ENCODE assay signal across 1 cellular context in the genomic region with DNA sequence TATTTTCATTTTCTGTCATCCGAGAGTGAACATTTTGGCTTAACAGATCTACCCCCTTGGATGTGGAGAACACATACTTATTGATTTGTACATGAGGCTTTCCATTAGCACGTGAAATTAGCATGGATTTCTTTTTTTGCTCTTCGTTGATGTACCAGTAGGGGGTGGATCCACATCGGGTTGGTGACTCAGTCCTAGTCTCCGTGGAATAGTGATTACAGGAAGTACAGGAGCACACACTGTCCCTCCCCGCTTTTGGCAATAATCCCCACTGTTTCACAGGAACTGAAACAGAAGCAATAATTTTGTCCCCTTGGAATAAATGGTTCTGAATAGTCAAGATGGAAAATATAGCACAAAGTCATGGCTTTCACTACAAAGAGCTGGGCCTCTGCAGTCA.
TF ChIP-seq lines count a peak whose summit lies in the region.

No MANE protein-coding gene starts in this region.

TF ChIP-seq in GM23338, 12 proteins besides CTCF, POLR2A, EP300 and RAD21 (continued from another document):
- TF ChIP-seq, protein P1, sequence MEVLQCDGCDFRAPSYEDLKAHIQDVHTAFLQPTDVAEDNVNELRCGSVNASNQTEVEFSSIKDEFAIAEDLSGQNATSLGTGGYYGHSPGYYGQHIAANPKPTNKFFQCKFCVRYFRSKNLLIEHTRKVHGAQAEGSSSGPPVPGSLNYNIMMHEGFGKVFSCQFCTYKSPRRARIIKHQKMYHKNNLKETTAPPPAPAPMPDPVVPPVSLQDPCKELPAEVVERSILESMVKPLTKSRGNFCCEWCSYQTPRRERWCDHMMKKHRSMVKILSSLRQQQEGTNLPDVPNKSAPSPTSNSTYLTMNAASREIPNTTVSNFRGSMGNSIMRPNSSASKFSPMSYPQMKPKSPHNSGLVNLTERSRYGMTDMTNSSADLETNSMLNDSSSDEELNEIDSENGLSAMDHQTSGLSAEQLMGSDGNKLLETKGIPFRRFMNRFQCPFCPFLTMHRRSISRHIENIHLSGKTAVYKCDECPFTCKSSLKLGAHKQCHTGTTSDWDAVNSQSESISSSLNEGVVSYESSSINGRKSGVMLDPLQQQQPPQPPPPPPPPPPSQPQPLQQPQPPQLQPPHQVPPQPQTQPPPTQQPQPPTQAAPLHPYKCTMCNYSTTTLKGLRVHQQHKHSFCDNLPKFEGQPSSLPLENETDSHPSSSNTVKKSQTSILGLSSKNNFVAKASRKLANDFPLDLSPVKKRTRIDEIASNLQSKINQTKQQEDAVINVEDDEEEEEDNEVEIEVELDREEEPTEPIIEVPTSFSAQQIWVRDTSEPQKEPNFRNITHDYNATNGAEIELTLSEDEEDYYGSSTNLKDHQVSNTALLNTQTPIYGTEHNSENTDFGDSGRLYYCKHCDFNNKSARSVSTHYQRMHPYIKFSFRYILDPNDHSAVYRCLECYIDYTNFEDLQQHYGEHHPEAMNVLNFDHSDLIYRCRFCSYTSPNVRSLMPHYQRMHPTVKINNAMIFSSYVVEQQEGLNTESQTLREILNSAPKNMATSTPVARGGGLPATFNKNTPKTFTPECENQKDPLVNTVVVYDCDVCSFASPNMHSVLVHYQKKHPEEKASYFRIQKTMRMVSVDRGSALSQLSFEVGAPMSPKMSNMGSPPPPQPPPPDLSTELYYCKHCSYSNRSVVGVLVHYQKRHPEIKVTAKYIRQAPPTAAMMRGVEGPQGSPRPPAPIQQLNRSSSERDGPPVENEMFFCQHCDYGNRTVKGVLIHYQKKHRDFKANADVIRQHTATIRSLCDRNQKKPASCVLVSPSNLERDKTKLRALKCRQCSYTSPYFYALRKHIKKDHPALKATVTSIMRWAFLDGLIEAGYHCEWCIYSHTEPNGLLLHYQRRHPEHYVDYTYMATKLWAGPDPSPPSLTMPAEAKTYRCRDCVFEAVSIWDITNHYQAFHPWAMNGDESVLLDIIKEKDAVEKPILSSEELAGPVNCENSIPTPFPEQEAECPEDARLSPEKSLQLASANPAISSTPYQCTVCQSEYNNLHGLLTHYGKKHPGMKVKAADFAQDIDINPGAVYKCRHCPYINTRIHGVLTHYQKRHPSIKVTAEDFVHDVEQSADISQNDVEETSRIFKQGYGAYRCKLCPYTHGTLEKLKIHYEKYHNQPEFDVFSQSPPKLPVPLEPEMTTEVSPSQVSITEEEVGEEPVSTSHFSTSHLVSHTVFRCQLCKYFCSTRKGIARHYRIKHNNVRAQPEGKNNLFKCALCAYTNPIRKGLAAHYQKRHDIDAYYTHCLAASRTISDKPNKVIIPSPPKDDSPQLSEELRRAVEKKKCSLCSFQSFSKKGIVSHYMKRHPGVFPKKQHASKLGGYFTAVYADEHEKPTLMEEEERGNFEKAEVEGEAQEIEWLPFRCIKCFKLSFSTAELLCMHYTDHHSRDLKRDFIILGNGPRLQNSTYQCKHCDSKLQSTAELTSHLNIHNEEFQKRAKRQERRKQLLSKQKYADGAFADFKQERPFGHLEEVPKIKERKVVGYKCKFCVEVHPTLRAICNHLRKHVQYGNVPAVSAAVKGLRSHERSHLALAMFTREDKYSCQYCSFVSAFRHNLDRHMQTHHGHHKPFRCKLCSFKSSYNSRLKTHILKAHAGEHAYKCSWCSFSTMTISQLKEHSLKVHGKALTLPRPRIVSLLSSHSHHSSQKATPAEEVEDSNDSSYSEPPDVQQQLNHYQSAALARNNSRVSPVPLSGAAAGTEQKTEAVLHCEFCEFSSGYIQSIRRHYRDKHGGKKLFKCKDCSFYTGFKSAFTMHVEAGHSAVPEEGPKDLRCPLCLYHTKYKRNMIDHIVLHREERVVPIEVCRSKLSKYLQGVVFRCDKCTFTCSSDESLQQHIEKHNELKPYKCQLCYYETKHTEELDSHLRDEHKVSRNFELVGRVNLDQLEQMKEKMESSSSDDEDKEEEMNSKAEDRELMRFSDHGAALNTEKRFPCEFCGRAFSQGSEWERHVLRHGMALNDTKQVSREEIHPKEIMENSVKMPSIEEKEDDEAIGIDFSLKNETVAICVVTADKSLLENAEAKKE (CRISPR knock-in tag; IDR thresholded peaks at IDR 0.05): no peak
- TF ChIP-seq ZNF114 (CRISPR knock-in tag; IDR thresholded peaks at IDR 0.05): no peak
- no peak for TF ChIP-seq POLR2AphosphoS5 (IDR thresholded peaks at IDR 0.05; ENCODE audit: low read depth)
- TF ChIP-seq NANOG (IDR thresholded peaks at IDR 0.05; ENCODE audit: borderline replicate concordance): no peak
- TF ChIP-seq, protein P2, sequence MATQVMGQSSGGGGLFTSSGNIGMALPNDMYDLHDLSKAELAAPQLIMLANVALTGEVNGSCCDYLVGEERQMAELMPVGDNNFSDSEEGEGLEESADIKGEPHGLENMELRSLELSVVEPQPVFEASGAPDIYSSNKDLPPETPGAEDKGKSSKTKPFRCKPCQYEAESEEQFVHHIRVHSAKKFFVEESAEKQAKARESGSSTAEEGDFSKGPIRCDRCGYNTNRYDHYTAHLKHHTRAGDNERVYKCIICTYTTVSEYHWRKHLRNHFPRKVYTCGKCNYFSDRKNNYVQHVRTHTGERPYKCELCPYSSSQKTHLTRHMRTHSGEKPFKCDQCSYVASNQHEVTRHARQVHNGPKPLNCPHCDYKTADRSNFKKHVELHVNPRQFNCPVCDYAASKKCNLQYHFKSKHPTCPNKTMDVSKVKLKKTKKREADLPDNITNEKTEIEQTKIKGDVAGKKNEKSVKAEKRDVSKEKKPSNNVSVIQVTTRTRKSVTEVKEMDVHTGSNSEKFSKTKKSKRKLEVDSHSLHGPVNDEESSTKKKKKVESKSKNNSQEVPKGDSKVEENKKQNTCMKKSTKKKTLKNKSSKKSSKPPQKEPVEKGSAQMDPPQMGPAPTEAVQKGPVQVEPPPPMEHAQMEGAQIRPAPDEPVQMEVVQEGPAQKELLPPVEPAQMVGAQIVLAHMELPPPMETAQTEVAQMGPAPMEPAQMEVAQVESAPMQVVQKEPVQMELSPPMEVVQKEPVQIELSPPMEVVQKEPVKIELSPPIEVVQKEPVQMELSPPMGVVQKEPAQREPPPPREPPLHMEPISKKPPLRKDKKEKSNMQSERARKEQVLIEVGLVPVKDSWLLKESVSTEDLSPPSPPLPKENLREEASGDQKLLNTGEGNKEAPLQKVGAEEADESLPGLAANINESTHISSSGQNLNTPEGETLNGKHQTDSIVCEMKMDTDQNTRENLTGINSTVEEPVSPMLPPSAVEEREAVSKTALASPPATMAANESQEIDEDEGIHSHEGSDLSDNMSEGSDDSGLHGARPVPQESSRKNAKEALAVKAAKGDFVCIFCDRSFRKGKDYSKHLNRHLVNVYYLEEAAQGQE (IDR thresholded peaks at IDR 0.05; ENCODE audit: unreplicated experiment): no peak
- TF ChIP-seq CREB1 (CRISPR knock-in tag; IDR thresholded peaks at IDR 0.05; ENCODE audit: low read depth): no peak
- no peak for TF ChIP-seq JUNB (IDR thresholded peaks at IDR 0.05; ENCODE audit: unreplicated experiment)
- TF ChIP-seq EZH2phosphoT487 (IDR thresholded peaks at IDR 0.05; ENCODE audit: unreplicated experiment): no peak
- TF ChIP-seq, protein P3, sequence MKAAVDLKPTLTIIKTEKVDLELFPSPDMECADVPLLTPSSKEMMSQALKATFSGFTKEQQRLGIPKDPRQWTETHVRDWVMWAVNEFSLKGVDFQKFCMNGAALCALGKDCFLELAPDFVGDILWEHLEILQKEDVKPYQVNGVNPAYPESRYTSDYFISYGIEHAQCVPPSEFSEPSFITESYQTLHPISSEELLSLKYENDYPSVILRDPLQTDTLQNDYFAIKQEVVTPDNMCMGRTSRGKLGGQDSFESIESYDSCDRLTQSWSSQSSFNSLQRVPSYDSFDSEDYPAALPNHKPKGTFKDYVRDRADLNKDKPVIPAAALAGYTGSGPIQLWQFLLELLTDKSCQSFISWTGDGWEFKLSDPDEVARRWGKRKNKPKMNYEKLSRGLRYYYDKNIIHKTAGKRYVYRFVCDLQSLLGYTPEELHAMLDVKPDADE (IDR thresholded peaks at IDR 0.05): no peak
